ENCODE assay signal across 8 cellular contexts in genomic region chr15:90201150-90201943, GRCh38. TPM values are rescaled to one million over a fixed set of nuclear protein-coding genes. Genes with fewer than 3 reads are reported as not detected.
A peak's percentile ranks its signal among the peaks of the same experiment; 100 is the strongest.
DNase-seq lines count a peak whose midpoint lies in the region; ATAC-seq and TF ChIP-seq lines count a peak whose summit lies in the region.

TSS of gene SEMA4B (plus strand) at chr15:90201330. CDS start at chr15:90201579, 249 bp downstream.

- ATAC-seq in GM19452 (IDR thresholded peaks at IDR 0.05; ENCODE audit: unreplicated experiment) = peak; percentile 86

- peak within 1 kb of the TSS; percentile 75 for H3K27ac Mint-ChIP-seq in neural crest cell (ENCODE audit: unreplicated experiment)

- no peaks in the 10 kb centered on the region for H3K9me3 Mint-ChIP-seq in neural crest cell

- peak within 1 kb of the TSS; percentile 96 for H3K4me3 Mint-ChIP-seq in neural crest cell

- H3K4me1 Mint-ChIP-seq in neural crest cell = peaks cover 40% of the 10 kb centered on the region

- H3K27me3 Mint-ChIP-seq in neural crest cell (ENCODE audit: low read depth) = no peaks in the 10 kb centered on the region

- no peak for TF ChIP-seq CTCF in foreskin fibroblast (IDR thresholded peaks at IDR 0.05; ENCODE audit: low read depth, low read length)
- no peak for TF ChIP-seq CTCF in neural crest cell (conservative IDR thresholded peaks at IDR 0.05)
- no peak for TF ChIP-seq CTCF in subcutaneous adipose tissue (IDR thresholded peaks at IDR 0.05; ENCODE audit: low read depth)

- DNase-seq in COR-L47 (lab: John Stamatoyannopoulos, UW) (peak; percentile 46), HK-2 (ENCODE audit: unreplicated experiment) (peak; percentile 56), RPMI7951 (ENCODE audit: low read depth) (peak; percentile 64), foreskin fibroblast (peak; percentile 40 to 83), neural crest cell (ENCODE audit: low read depth, low spot score) (peak; percentile 72)
- peak; percentile 65 for DNase-seq in activated effector memory CD4-positive, alpha-beta T cell treated with Interleukin-2 at 50 U/mL for 16 hours

- no peaks in the 10 kb centered on the region for H3K36me3 Mint-ChIP-seq in neural crest cell (ENCODE audit: low read depth)

- peak within 1 kb of the TSS; percentile 67 to 78 for H3K4me3 ChIP-seq in foreskin fibroblast (ENCODE audit: low read depth in 1 of 2, low read length in 2 of 2)

RNA-seq across cellular contexts. Expression of gene SEMA4B, which starts in this region (rescaled TPM):
- 18.1 and 20.9 TPM in 2 replicates for total RNA-seq in RPMI7951 (2014; rRNA removed; shearing (Covaris generic))
- 24.0 and 26.3 TPM in 2 replicates for total RNA-seq in neural crest cell
- total RNA-seq in subcutaneous adipose tissue = 10 to 100 TPM in 3 of 4 donors, 1 to 10 TPM in 1; 4.4 to 13.4 (median 12.5) TPM

Comparison
In these comparisons a context has a peak if more than half of its experiments do, and no peak if none do; other contexts are left out.
1. Peak in every context shown above with its lines: DNase-seq, ATAC-seq and H3K4me3 ChIP-seq.